9 cellular contexts compared by ENCODE assay signal in genomic region chr6:155495011-155495768, GRCh38. TPM values are rescaled to one million over a fixed set of nuclear protein-coding genes. Genes with fewer than 3 reads are reported as not detected.
DNase-seq lines count a peak whose midpoint lies in the region; TF ChIP-seq lines count a peak whose summit lies in the region.
"Had no signal": no experiment of that assay in that cellular context is flagged by ENCODE, and none has a peak within 500 bp of the region (broad histone marks: within the 10 kb centered on the region; RNA-seq: fewer than 3 reads in every experiment).

No MANE protein-coding gene starts in this region.

- H3K27me3 ChIP-seq in adrenal gland (no peaks in the 10 kb centered on the region), transverse colon (no peaks in the 10 kb centered on the region)

- no peak for TF ChIP-seq POLR2A in adrenal gland (IDR thresholded peaks at IDR 0.05)
- TF ChIP-seq POLR2A in transverse colon (IDR thresholded peaks at IDR 0.05), result no peak

- in situ Hi-C loops in transverse colon (cut with MboI; ENCODE audit: low pct_ligation_motif_present in 1 of 4, low pct_unique_long_range_greater_than_20kb in 1 of 4, low sequenced_read_pairs in 3 of 4), result no loop called here

- H3K36me3 ChIP-seq in adrenal gland (replicated peaks in 1 of 2), result no peaks in the 10 kb centered on the region
- H3K36me3 ChIP-seq in transverse colon, result no peaks in the 10 kb centered on the region

- 39 to 45% (median 43%) methylated on average over 11 of the region's 11 CpGs for WGBS in adrenal gland, 4 donors
- WGBS in transverse colon (ENCODE audit: low coverage in 1 of 2), 2 donors, result 84% methylated on average over 11 of the region's 11 CpGs; no CpG with 5 or more reads in 1 of the 2 donors

- H3K27ac ChIP-seq in adrenal gland (peak overlapping the region; percentile 58 to 91 (median 87)), transverse colon (peak overlapping the region; percentile 55 to 64 (median 60))

- intact Hi-C loops in adrenal gland (cut with DNase I), result loop anchor here in 1 of 2 donors (10.0 kb wide), 1 partner anchor 170 kb away; no protein-coding TSS in a partner anchor
- intact Hi-C loops in transverse colon (cut with DNase I; ENCODE audit: low total_unique reads), result no loop called here

- peaks cover 16 to 28% of the 10 kb centered on the region in 2 donors for H3K4me1 ChIP-seq in adrenal gland (replicated peaks in 1 of 2)
- peaks cover 0 to 18% (median 2%) of the 10 kb centered on the region in 4 donors for H3K4me1 ChIP-seq in transverse colon

- DNase-seq in NCI-H2107 treated with DMSO at 0.1 percent for 48 hours (lab: John Stamatoyannopoulos, UW; ENCODE audit: unreplicated experiment) (peak; percentile 13), NCI-H2107 (lab: John Stamatoyannopoulos, UW) (no peak), adrenal gland (peak; percentile 56 to 90 (median 79)), inferior parietal cortex (ENCODE audit: extremely low spot score) (peak; percentile 20), transverse colon (peak; percentile 21), NCI-H2196 (lab: John Stamatoyannopoulos, UW; ENCODE audit: unreplicated experiment) (no peak), T-helper 9 cell (no peak), NCI-H510A (lab: John Stamatoyannopoulos, UW) (no peak)

- no peaks in the 10 kb centered on the region for H3K9me3 ChIP-seq in adrenal gland (replicated peaks in 1 of 3)
- H3K9me3 ChIP-seq in transverse colon, result no peaks in the 10 kb centered on the region

- no peak for TF ChIP-seq EP300 in transverse colon (IDR thresholded peaks at IDR 0.05; ENCODE audit: low read depth)

- TF ChIP-seq CTCF in adrenal gland (IDR thresholded peaks at IDR 0.05) (peak in 5 of 6 experiments; percentile 41 to 68 (median 52)), transverse colon (IDR thresholded peaks at IDR 0.05) (peak in 2 of 5 experiments; percentile 15)

- H3K4me3 ChIP-seq in adrenal gland (no peak overlapping the region), transverse colon (no peak overlapping the region)

RNA-seq across cellular contexts. Expression of gene NOX3, which starts 39.6 kb away (rescaled TPM):
- total RNA-seq in adrenal gland (not detected), transverse colon (not detected)
- polyA plus RNA-seq in adrenal gland, result under 1 TPM in 2 of 3 donors, not detected in 1; 0.11 to 0.24 TPM
- total RNA-seq: pulmonary artery endothelial cell had no signal

Comparison
In these comparisons a context has a peak if more than half of its experiments do, and no peak if none do; other contexts are left out.
1. DNase-seq: peak in NCI-H2107 treated with DMSO at 0.1 percent for 48 hours (single experiment), adrenal gland (7 of 7), inferior parietal cortex (single experiment) and transverse colon (single experiment); none in NCI-H2107 (single experiment), NCI-H2196 (single experiment), T-helper 9 cell (single experiment) and NCI-H510A (single experiment).